ENCODE assay signal across 9 cellular contexts in genomic region chr18:57446322-57446721, GRCh38. TPM values are rescaled to one million over a fixed set of nuclear protein-coding genes. Genes with fewer than 3 reads are reported as not detected.
DNase-seq lines count a peak whose midpoint lies in the region; TF ChIP-seq lines count a peak whose summit lies in the region.
"Had no signal": no experiment of that assay in that cellular context is flagged by ENCODE, and none has a peak within 500 bp of the region (broad histone marks: within the 10 kb centered on the region; RNA-seq: fewer than 3 reads in every experiment).

No MANE protein-coding gene starts in this region.

- no peak overlapping the region for H3K18ac ChIP-seq in mesendoderm (ENCODE audit: low read length)

- no peak overlapping the region for H3K4me3 Mint-ChIP-seq in activated CD4-positive, alpha-beta memory T cell treated with anti-CD3 and anti-CD28 coated beads, Interleukin-2, amount 10 ng/mL, durations not matched to agents 7 days and 5 days

- H2AK5ac ChIP-seq in mesendoderm (ENCODE audit: low read length) = no peak overlapping the region

- peaks cover 2% of the 10 kb centered on the region for H3K4me1 ChIP-seq in mesendoderm (ENCODE audit: control insufficient read depth, low read depth, low read length)

- H2BK120ac ChIP-seq in mesendoderm (ENCODE audit: low read depth, low read length) = no peak overlapping the region

- no peaks in the 10 kb centered on the region for H3K79me2 ChIP-seq in mesendoderm (ENCODE audit: control insufficient read depth, insufficient read depth, low read length)

- no peak overlapping the region for H3K9ac ChIP-seq in mesendoderm (ENCODE audit: low read length)

- H3K56ac ChIP-seq in mesendoderm (ENCODE audit: low read length) = no peak overlapping the region

- CTCF ChIA-PET in activated CD4-positive, alpha-beta memory T cell treated with anti-CD3 and anti-CD28 coated beads, Interleukin-2, amount 10 ng/mL, durations not matched to agents 7 days and 5 days (lab: Charles Lee) = no interaction called here

- no peak overlapping the region for H3K27ac Mint-ChIP-seq in activated CD4-positive, alpha-beta memory T cell treated with anti-CD3 and anti-CD28 coated beads, Interleukin-2, amount 10 ng/mL, durations not matched to agents 7 days and 5 days

- no peak overlapping the region for H3K4me2 ChIP-seq in mesendoderm (ENCODE audit: low read length)

- peaks cover 40% of the 10 kb centered on the region for H3K27me3 Mint-ChIP-seq in activated CD4-positive, alpha-beta memory T cell treated with anti-CD3 and anti-CD28 coated beads, Interleukin-2, amount 10 ng/mL, durations not matched to agents 7 days and 5 days

- H4K8ac ChIP-seq in mesendoderm (ENCODE audit: low read depth, low read length) = no peak overlapping the region

- peak; percentile 74 for TF ChIP-seq CTCF in GM10266 (IDR thresholded peaks at IDR 0.05; ENCODE audit: control insufficient read depth, insufficient read depth, low read depth, missing control alignments)

- peaks cover 29% of the 10 kb centered on the region for H3K27me3 ChIP-seq in mesendoderm (ENCODE audit: insufficient read depth, low read length, poor library complexity)

- DNase-seq in GM10266 (ENCODE audit: extremely low spot score) (peak; percentile 59), Kasumi-1 (lab: John Stamatoyannopoulos, UW) (peak; percentile 47 to 67), mesendoderm (peak; percentile 53), EL (no peak), superior temporal gyrus (ENCODE audit: extremely low spot score) (no peak), germinal center (ENCODE audit: low spot score) (no peak), pons (ENCODE audit: low spot score) (no peak)
- DNase-seq in activated CD4-positive, alpha-beta memory T cell treated with anti-CD3 and anti-CD28 coated beads, Interleukin-2, amount 10 ng/mL, durations not matched to agents 7 days and 5 days = peak; percentile 33
- DNase-seq: sigmoid colon had no signal

- H2BK5ac ChIP-seq in mesendoderm (ENCODE audit: low read length) = no peak overlapping the region

- no peaks in the 10 kb centered on the region for H3K36me3 ChIP-seq in mesendoderm (ENCODE audit: control insufficient read depth, insufficient read depth, low read length)
- H3K36me3 ChIP-seq: sigmoid colon had no signal

- H3K23ac ChIP-seq in mesendoderm (ENCODE audit: low read length) = no peak overlapping the region

- POLR2A ChIA-PET in activated CD4-positive, alpha-beta memory T cell treated with anti-CD3 and anti-CD28 coated beads, Interleukin-2, amount 10 ng/mL, durations not matched to agents 7 days and 5 days (lab: Charles Lee) = no interaction called here

- H3K4ac ChIP-seq in mesendoderm (ENCODE audit: low read depth, low read length) = no peak overlapping the region

- no peak overlapping the region for H2BK15ac ChIP-seq in mesendoderm (replicated peaks; ENCODE audit: low read depth)

- no peaks in the 10 kb centered on the region for H3K36me3 Mint-ChIP-seq in activated CD4-positive, alpha-beta memory T cell treated with anti-CD3 and anti-CD28 coated beads, Interleukin-2, amount 10 ng/mL, durations not matched to agents 7 days and 5 days (ENCODE audit: low read depth)

- no peak overlapping the region for H4K5ac ChIP-seq in mesendoderm (ENCODE audit: low read length)

- no peak overlapping the region for H3K27ac ChIP-seq in mesendoderm (ENCODE audit: low read depth, low read length)
- H3K27ac ChIP-seq: sigmoid colon had no signal

- no peaks in the 10 kb centered on the region for H3K79me1 ChIP-seq in mesendoderm (ENCODE audit: low read length)

- no CpG with 5 or more reads among the region's 4 CpGs for WGBS in mesendoderm (ENCODE audit: extremely low coverage, insufficient coverage, low lambda C conversion rate)

- no peaks in the 10 kb centered on the region for H3K9me3 Mint-ChIP-seq in activated CD4-positive, alpha-beta memory T cell treated with anti-CD3 and anti-CD28 coated beads, Interleukin-2, amount 10 ng/mL, durations not matched to agents 7 days and 5 days

- no peak overlapping the region for H3K4me3 ChIP-seq in mesendoderm (ENCODE audit: low read length)
- H3K4me3 ChIP-seq: sigmoid colon had no signal

- peaks cover 4% of the 10 kb centered on the region for H3K4me1 Mint-ChIP-seq in activated CD4-positive, alpha-beta memory T cell treated with anti-CD3 and anti-CD28 coated beads, Interleukin-2, amount 10 ng/mL, durations not matched to agents 7 days and 5 days

RNA-seq across cellular contexts. Expression of gene ONECUT2, which starts 11.1 kb away (rescaled TPM):
- total RNA-seq in activated CD4-positive, alpha-beta memory T cell treated with anti-CD3 and anti-CD28 coated beads, Interleukin-2, amount 10 ng/mL, durations not matched to agents 7 days and 5 days = not detected
- polyA plus RNA-seq in mesendoderm (2013, experiment 1 of 2) = 1.7 TPM
- polyA plus RNA-seq in mesendoderm (2013, experiment 2 of 2) = 1.6 TPM

Comparison
In these comparisons a context has a peak if more than half of its experiments do, and no peak if none do; other contexts are left out.
1. DNase-seq: peak in GM10266 (single experiment), Kasumi-1 (2 of 2), activated CD4-positive, alpha-beta memory T cell treated with anti-CD3 and anti-CD28 coated beads, Interleukin-2, amount 10 ng/mL, durations not matched to agents 7 days and 5 days (single experiment) and mesendoderm (single experiment); none in EL (single experiment), superior temporal gyrus (single experiment), germinal center (single experiment) and pons (single experiment).